Comparison of ENCODE assay signal across 1 cellular context in genomic region chr11:72779495-72780128, GRCh38.
A peak's percentile ranks its signal among the peaks of the same experiment; 100 is the strongest.
TF ChIP-seq lines count a peak whose summit lies in the region.

No MANE protein-coding gene starts in this region.

TF ChIP-seq in K562, 482 proteins besides CTCF, POLR2A, EP300 and RAD21:
- no peak for TF ChIP-seq NFE2 (IDR thresholded peaks at IDR 0.05; ENCODE audit: low read depth)
- TF ChIP-seq NFIC (IDR thresholded peaks at IDR 0.05), result peak; percentile 66
- TF ChIP-seq, protein P1, sequence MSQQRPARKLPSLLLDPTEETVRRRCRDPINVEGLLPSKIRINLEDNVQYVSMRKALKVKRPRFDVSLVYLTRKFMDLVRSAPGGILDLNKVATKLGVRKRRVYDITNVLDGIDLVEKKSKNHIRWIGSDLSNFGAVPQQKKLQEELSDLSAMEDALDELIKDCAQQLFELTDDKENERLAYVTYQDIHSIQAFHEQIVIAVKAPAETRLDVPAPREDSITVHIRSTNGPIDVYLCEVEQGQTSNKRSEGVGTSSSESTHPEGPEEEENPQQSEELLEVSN (IDR thresholded peaks at IDR 0.05; ENCODE audit: borderline replicate concordance in 1 of 2, extremely low read depth in 1 of 2, insufficient read depth in 1 of 2, insufficient read length in 1 of 2, low read depth in 1 of 2, low read length in 1 of 2, poor library complexity in 1 of 2, severe bottlenecking in 1 of 2), result no peak
- TF ChIP-seq SUPT5H (IDR thresholded peaks at IDR 0.05), result no peak
- peak; percentile 26; the same call in 1 of the 2 replicates for TF ChIP-seq NR2C2 (CRISPR knock-in tag; IDR thresholded peaks at IDR 0.05)
- TF ChIP-seq NR2C2 (tag; IDR thresholded peaks at IDR 0.05), result peak; percentile 71; the same call in 1 of the 2 replicates
- no peak for TF ChIP-seq BHLHE40 (IDR thresholded peaks at IDR 0.05; ENCODE audit: low read length)
- TF ChIP-seq NR2C1 (IDR thresholded peaks at IDR 0.05), result peak; percentile 94
- peak; percentile 91 for TF ChIP-seq NR2C1 (tag; IDR thresholded peaks at IDR 0.05)
- TF ChIP-seq SRSF3 (IDR thresholded peaks at IDR 0.05; ENCODE audit: insufficient read depth, low read length), result no peak
- TF ChIP-seq KAT7 (CRISPR knock-in tag; IDR thresholded peaks at IDR 0.05; ENCODE audit: borderline replicate concordance), result no peak
- TF ChIP-seq STAG1 (CRISPR knock-in tag; IDR thresholded peaks at IDR 0.05; ENCODE audit: borderline replicate concordance), result no peak
- TF ChIP-seq, protein P2, sequence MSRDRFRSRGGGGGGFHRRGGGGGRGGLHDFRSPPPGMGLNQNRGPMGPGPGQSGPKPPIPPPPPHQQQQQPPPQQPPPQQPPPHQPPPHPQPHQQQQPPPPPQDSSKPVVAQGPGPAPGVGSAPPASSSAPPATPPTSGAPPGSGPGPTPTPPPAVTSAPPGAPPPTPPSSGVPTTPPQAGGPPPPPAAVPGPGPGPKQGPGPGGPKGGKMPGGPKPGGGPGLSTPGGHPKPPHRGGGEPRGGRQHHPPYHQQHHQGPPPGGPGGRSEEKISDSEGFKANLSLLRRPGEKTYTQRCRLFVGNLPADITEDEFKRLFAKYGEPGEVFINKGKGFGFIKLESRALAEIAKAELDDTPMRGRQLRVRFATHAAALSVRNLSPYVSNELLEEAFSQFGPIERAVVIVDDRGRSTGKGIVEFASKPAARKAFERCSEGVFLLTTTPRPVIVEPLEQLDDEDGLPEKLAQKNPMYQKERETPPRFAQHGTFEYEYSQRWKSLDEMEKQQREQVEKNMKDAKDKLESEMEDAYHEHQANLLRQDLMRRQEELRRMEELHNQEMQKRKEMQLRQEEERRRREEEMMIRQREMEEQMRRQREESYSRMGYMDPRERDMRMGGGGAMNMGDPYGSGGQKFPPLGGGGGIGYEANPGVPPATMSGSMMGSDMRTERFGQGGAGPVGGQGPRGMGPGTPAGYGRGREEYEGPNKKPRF (IDR thresholded peaks at IDR 0.05; ENCODE audit: low read depth, low read length), result no peak
- no peak for TF ChIP-seq TBP (optimal IDR thresholded peaks at IDR 0.05; ENCODE audit: low read depth, low read length)
- TF ChIP-seq CC2D1A (IDR thresholded peaks at IDR 0.05), result 0 out of 2 replicates have a peak, but pooled peaks have one; percentile 7
- no peak for TF ChIP-seq ZBTB12 (CRISPR knock-in tag; IDR thresholded peaks at IDR 0.05)
